In genomic region chr16:3459401-3460090, GRCh38 we compare ENCODE assay signal across 8 cellular contexts. TPM values are rescaled to one million over a fixed set of nuclear protein-coding genes. Genes with fewer than 3 reads are reported as not detected.
A peak's percentile ranks its signal among the peaks of the same experiment; 100 is the strongest.
DNase-seq lines count a peak whose midpoint lies in the region; ATAC-seq and TF ChIP-seq lines count a peak whose summit lies in the region.

No MANE protein-coding gene starts in this region.

- H3K27me3 ChIP-seq in kidney epithelial cell (ENCODE audit: control insufficient read depth, insufficient read depth, low read length) (no peaks in the 10 kb centered on the region), thymus (ENCODE audit: control insufficient read depth, insufficient read depth) (no peaks in the 10 kb centered on the region)

- DNase-seq in activated CD8-positive, alpha-beta memory T cell treated with anti-CD3 and anti-CD28 coated beads, Interleukin-2, amount 10 ng/mL, durations not matched to agents 7 days and 5 days, result peak; percentile 65
- DNase-seq in activated CD8-positive, alpha-beta memory T cell treated with anti-CD3 and anti-CD28 coated beads, Interleukin-2, amount 50 U/mL, for 48 hours, result no peak
- DNase-seq in activated naive CD8-positive, alpha-beta T cell treated with anti-CD3 and anti-CD28 coated beads, Interleukin-2, amount 10 ng/mL, durations not matched to agents 7 days and 5 days, result no peak
- DNase-seq in kidney epithelial cell (ENCODE audit: low read depth), result no peak

- H3K27ac ChIP-seq in thymus (ENCODE audit: low read depth), result peak overlapping the region; percentile 40

- peaks cover 59% of the 10 kb centered on the region for H3K4me1 Mint-ChIP-seq in activated CD8-positive, alpha-beta memory T cell treated with anti-CD3 and anti-CD28 coated beads, Interleukin-2, amount 10 ng/mL, durations not matched to agents 7 days and 5 days
- H3K4me1 Mint-ChIP-seq in activated naive CD8-positive, alpha-beta T cell treated with anti-CD3 and anti-CD28 coated beads, Interleukin-2, amount 10 ng/mL, durations not matched to agents 7 days and 5 days, result peaks cover 45% of the 10 kb centered on the region

- peaks cover 32% of the 10 kb centered on the region for H3K4me1 ChIP-seq in thymus (ENCODE audit: control insufficient read depth, insufficient read depth, low read length)

- CTCF ChIA-PET in activated CD8-positive, alpha-beta memory T cell treated with anti-CD3 and anti-CD28 coated beads, Interleukin-2, amount 10 ng/mL, durations not matched to agents 7 days and 5 days (lab: Charles Lee), result no interaction called here

- no peaks in the 10 kb centered on the region for H3K9me3 ChIP-seq in thymus (ENCODE audit: control insufficient read depth)

- H3K4me3 Mint-ChIP-seq in activated CD8-positive, alpha-beta memory T cell treated with anti-CD3 and anti-CD28 coated beads, Interleukin-2, amount 10 ng/mL, durations not matched to agents 7 days and 5 days, result peak overlapping the region; percentile 91
- H3K4me3 Mint-ChIP-seq in activated naive CD8-positive, alpha-beta T cell treated with anti-CD3 and anti-CD28 coated beads, Interleukin-2, amount 10 ng/mL, durations not matched to agents 7 days and 5 days, result peak overlapping the region; percentile 84

- peak overlapping the region; percentile 95 for H3K4me3 ChIP-seq in kidney epithelial cell (ENCODE audit: low read depth, low read length)
- H3K4me3 ChIP-seq in thymus (ENCODE audit: low read length), result peak overlapping the region; percentile 98

- ATAC-seq in activated CD8-positive, alpha-beta memory T cell treated with anti-CD3 and anti-CD28 coated beads, Interleukin-2, amount 10 ng/mL, durations not matched to agents 7 days and 5 days, result peak; percentile 21
- ATAC-seq in activated naive CD8-positive, alpha-beta T cell treated with anti-CD3 and anti-CD28 coated beads, Interleukin-2, amount 10 ng/mL, durations not matched to agents 7 days and 5 days (ENCODE audit: low read depth), result peak; percentile 11
- ATAC-seq in HG02970 (IDR thresholded peaks at IDR 0.05; ENCODE audit: low FRiP score, unreplicated experiment) (no peak), HG02973 (IDR thresholded peaks at IDR 0.05; ENCODE audit: unreplicated experiment) (no peak), HG03354 (IDR thresholded peaks at IDR 0.05; ENCODE audit: poor library complexity, severe bottlenecking, unreplicated experiment) (no peak)

- WGBS in thymus, result 76% methylated on average over 9 of the region's 9 CpGs

- TF ChIP-seq CTCF in kidney epithelial cell (IDR thresholded peaks at IDR 0.05; ENCODE audit: insufficient read depth, low read length, poor library complexity, severe bottlenecking), result no peak

- H3K27me3 Mint-ChIP-seq in activated CD8-positive, alpha-beta memory T cell treated with anti-CD3 and anti-CD28 coated beads, Interleukin-2, amount 10 ng/mL, durations not matched to agents 7 days and 5 days, result no peaks in the 10 kb centered on the region
- no peaks in the 10 kb centered on the region for H3K27me3 Mint-ChIP-seq in activated naive CD8-positive, alpha-beta T cell treated with anti-CD3 and anti-CD28 coated beads, Interleukin-2, amount 10 ng/mL, durations not matched to agents 7 days and 5 days

- H3K36me3 ChIP-seq in kidney epithelial cell (ENCODE audit: control insufficient read depth, insufficient read depth, low read length), result no peaks in the 10 kb centered on the region
- no peaks in the 10 kb centered on the region for H3K36me3 ChIP-seq in thymus (ENCODE audit: control insufficient read depth, insufficient read depth)

- H3K9me3 Mint-ChIP-seq in activated CD8-positive, alpha-beta memory T cell treated with anti-CD3 and anti-CD28 coated beads, Interleukin-2, amount 10 ng/mL, durations not matched to agents 7 days and 5 days (ENCODE audit: low read depth), result no peaks in the 10 kb centered on the region
- H3K9me3 Mint-ChIP-seq in activated naive CD8-positive, alpha-beta T cell treated with anti-CD3 and anti-CD28 coated beads, Interleukin-2, amount 10 ng/mL, durations not matched to agents 7 days and 5 days, result no peaks in the 10 kb centered on the region

- POLR2A ChIA-PET in activated naive CD8-positive, alpha-beta T cell treated with anti-CD3 and anti-CD28 coated beads, Interleukin-2, amount 10 ng/mL, durations not matched to agents 7 days and 5 days (lab: Charles Lee), result interaction anchor here (0.5 kb wide), 1 partner anchor 197 kb away, joined by 3 read pairs; no protein-coding TSS in a partner anchor

- H3K27ac Mint-ChIP-seq in activated CD8-positive, alpha-beta memory T cell treated with anti-CD3 and anti-CD28 coated beads, Interleukin-2, amount 10 ng/mL, durations not matched to agents 7 days and 5 days, result peak overlapping the region; percentile 91
- peak overlapping the region; percentile 91 for H3K27ac Mint-ChIP-seq in activated naive CD8-positive, alpha-beta T cell treated with anti-CD3 and anti-CD28 coated beads, Interleukin-2, amount 10 ng/mL, durations not matched to agents 7 days and 5 days

- peaks cover 8% of the 10 kb centered on the region for H3K36me3 Mint-ChIP-seq in activated CD8-positive, alpha-beta memory T cell treated with anti-CD3 and anti-CD28 coated beads, Interleukin-2, amount 10 ng/mL, durations not matched to agents 7 days and 5 days
- no peaks in the 10 kb centered on the region for H3K36me3 Mint-ChIP-seq in activated naive CD8-positive, alpha-beta T cell treated with anti-CD3 and anti-CD28 coated beads, Interleukin-2, amount 10 ng/mL, durations not matched to agents 7 days and 5 days

RNA-seq across cellular contexts. Expression of gene NAA60, which starts 16.1 kb away (rescaled TPM):
- total RNA-seq in activated CD8-positive, alpha-beta memory T cell treated with anti-CD3 and anti-CD28 coated beads, Interleukin-2, amount 10 ng/mL, durations not matched to agents 7 days and 5 days, result 10 to 100 TPM; 50.2 to 50.6 TPM
- total RNA-seq in activated naive CD8-positive, alpha-beta T cell treated with anti-CD3 and anti-CD28 coated beads, Interleukin-2, amount 10 ng/mL, durations not matched to agents 7 days and 5 days, result 10 to 100 TPM; 54.0 to 54.6 TPM
- 27.1 and 30.7 TPM in 2 replicates for total RNA-seq in kidney epithelial cell
- 36.0 TPM for polyA plus RNA-seq in thymus

RNA-seq across cellular contexts. Expression of gene ZNF597, which starts 16.2 kb away (rescaled TPM):
- 1 to 10 TPM; 2.4 to 2.6 TPM for total RNA-seq in activated CD8-positive, alpha-beta memory T cell treated with anti-CD3 and anti-CD28 coated beads, Interleukin-2, amount 10 ng/mL, durations not matched to agents 7 days and 5 days
- 1 to 10 TPM; 3.6 to 4.2 TPM for total RNA-seq in activated naive CD8-positive, alpha-beta T cell treated with anti-CD3 and anti-CD28 coated beads, Interleukin-2, amount 10 ng/mL, durations not matched to agents 7 days and 5 days
- 1.7 and 2.9 TPM in 2 replicates for total RNA-seq in kidney epithelial cell
- polyA plus RNA-seq in thymus, result 2.3 TPM

RNA-seq across cellular contexts. Expression of gene C16orf90, which starts 35.7 kb away (rescaled TPM):
- total RNA-seq in activated CD8-positive, alpha-beta memory T cell treated with anti-CD3 and anti-CD28 coated beads, Interleukin-2, amount 10 ng/mL, durations not matched to agents 7 days and 5 days, result not detected
- total RNA-seq in activated naive CD8-positive, alpha-beta T cell treated with anti-CD3 and anti-CD28 coated beads, Interleukin-2, amount 10 ng/mL, durations not matched to agents 7 days and 5 days, result not detected
- not detected in 2 replicates for total RNA-seq in kidney epithelial cell
- polyA plus RNA-seq in thymus, result not detected

RNA-seq across cellular contexts. Expression of gene CLUAP1, which starts 41.3 kb away (rescaled TPM):
- 10 to 100 TPM; 11.4 to 18.0 TPM for total RNA-seq in activated CD8-positive, alpha-beta memory T cell treated with anti-CD3 and anti-CD28 coated beads, Interleukin-2, amount 10 ng/mL, durations not matched to agents 7 days and 5 days
- total RNA-seq in activated naive CD8-positive, alpha-beta T cell treated with anti-CD3 and anti-CD28 coated beads, Interleukin-2, amount 10 ng/mL, durations not matched to agents 7 days and 5 days, result 10 to 100 TPM; 22.9 to 26.8 TPM
- total RNA-seq in kidney epithelial cell, result 20.6 and 20.9 TPM in 2 replicates
- 17.8 TPM for polyA plus RNA-seq in thymus

RNA-seq across cellular contexts. Expression of gene ZNF174, which starts 58.5 kb away (rescaled TPM):
- total RNA-seq in activated CD8-positive, alpha-beta memory T cell treated with anti-CD3 and anti-CD28 coated beads, Interleukin-2, amount 10 ng/mL, durations not matched to agents 7 days and 5 days, result 10 to 100 TPM; 13.9 to 15.4 TPM
- total RNA-seq in activated naive CD8-positive, alpha-beta T cell treated with anti-CD3 and anti-CD28 coated beads, Interleukin-2, amount 10 ng/mL, durations not matched to agents 7 days and 5 days, result 10 to 100 TPM; 15.5 to 16.0 TPM
- total RNA-seq in kidney epithelial cell, result 8.0 and 12.2 TPM in 2 replicates
- 7.0 TPM for polyA plus RNA-seq in thymus

Comparison
In these comparisons a context has a peak if more than half of its experiments do, and no peak if none do; other contexts are left out.
1. ATAC-seq: peak in activated CD8-positive, alpha-beta memory T cell treated with anti-CD3 and anti-CD28 coated beads, Interleukin-2, amount 10 ng/mL, durations not matched to agents 7 days and 5 days (single experiment) and activated naive CD8-positive, alpha-beta T cell treated with anti-CD3 and anti-CD28 coated beads, Interleukin-2, amount 10 ng/mL, durations not matched to agents 7 days and 5 days (single experiment); none in HG02970 (single experiment), HG02973 (single experiment) and HG03354 (single experiment).